10 cellular contexts compared by ENCODE assay signal in genomic region chr4:36551697-36552214, GRCh38.
DNase-seq lines count a peak whose midpoint lies in the region; ATAC-seq and FAIRE-seq lines count a peak whose summit lies in the region.
"Had no signal": no experiment of that assay in that cellular context is flagged by ENCODE, and none has a peak within 500 bp of the region (broad histone marks: within the 10 kb centered on the region; RNA-seq: fewer than 3 reads in every experiment).

No MANE protein-coding gene starts in this region.

- no peak for DNase-seq in GM18507 (ENCODE audit: extremely low spot score, insufficient read length, low read depth)
- no peak for DNase-seq in activated naive CD8-positive, alpha-beta T cell treated with anti-CD3 and anti-CD28 coated beads, Interleukin-2, amount 10 ng/mL, durations not matched to agents 7 days and 5 days
- no peak for DNase-seq in hepatic stellate cell (ENCODE audit: low spot score)
- no peak for DNase-seq in NCI-H1048 (lab: John Stamatoyannopoulos, UW)
- DNase-seq in NCI-H1105 treated with DMSO at 0.1 percent for 48 hours (lab: John Stamatoyannopoulos, UW): no peak
- no peak for DNase-seq in iPS-NIHi11 (ENCODE audit: low spot score)
- DNase-seq: DMS79 treated with DMSO at 0.1 percent for 48 hours had no signal

- POLR2A ChIA-PET in activated naive CD8-positive, alpha-beta T cell treated with anti-CD3 and anti-CD28 coated beads, Interleukin-2, amount 10 ng/mL, durations not matched to agents 7 days and 5 days (lab: Charles Lee): interaction anchor here (0.6 kb wide), 1 partner anchor 309 kb away, joined by 3 read pairs; no protein-coding TSS in a partner anchor

- H3K36me3 Mint-ChIP-seq in activated naive CD8-positive, alpha-beta T cell treated with anti-CD3 and anti-CD28 coated beads, Interleukin-2, amount 10 ng/mL, durations not matched to agents 7 days and 5 days: no peaks in the 10 kb centered on the region

- H3K27ac Mint-ChIP-seq in activated naive CD8-positive, alpha-beta T cell treated with anti-CD3 and anti-CD28 coated beads, Interleukin-2, amount 10 ng/mL, durations not matched to agents 7 days and 5 days: no peak overlapping the region

- ATAC-seq in GM21390 (IDR thresholded peaks at IDR 0.05; ENCODE audit: unreplicated experiment) (peak; percentile 92), HG03159 (IDR thresholded peaks at IDR 0.05; ENCODE audit: unreplicated experiment) (peak; percentile 93)
- peak; percentile 58 for ATAC-seq in activated naive CD8-positive, alpha-beta T cell treated with anti-CD3 and anti-CD28 coated beads, Interleukin-2, amount 10 ng/mL, durations not matched to agents 7 days and 5 days (ENCODE audit: low read depth)

- no peak overlapping the region for H3K4me3 Mint-ChIP-seq in activated naive CD8-positive, alpha-beta T cell treated with anti-CD3 and anti-CD28 coated beads, Interleukin-2, amount 10 ng/mL, durations not matched to agents 7 days and 5 days

- H3K27me3 Mint-ChIP-seq in activated naive CD8-positive, alpha-beta T cell treated with anti-CD3 and anti-CD28 coated beads, Interleukin-2, amount 10 ng/mL, durations not matched to agents 7 days and 5 days: no peaks in the 10 kb centered on the region

- no peaks in the 10 kb centered on the region for H3K9me3 Mint-ChIP-seq in activated naive CD8-positive, alpha-beta T cell treated with anti-CD3 and anti-CD28 coated beads, Interleukin-2, amount 10 ng/mL, durations not matched to agents 7 days and 5 days

- H3K4me1 Mint-ChIP-seq in activated naive CD8-positive, alpha-beta T cell treated with anti-CD3 and anti-CD28 coated beads, Interleukin-2, amount 10 ng/mL, durations not matched to agents 7 days and 5 days: peaks cover 3% of the 10 kb centered on the region

- FAIRE-seq in GM18507 (lab: Jason Lieb, UNC): peak; percentile 82
- FAIRE-seq: islet of Langerhans had no signal
